1 cellular context compared by ENCODE assay signal in genomic region chr11:61679893-61680621, GRCh38.
TF ChIP-seq lines count a peak whose summit lies in the region.

A gene with protein sequence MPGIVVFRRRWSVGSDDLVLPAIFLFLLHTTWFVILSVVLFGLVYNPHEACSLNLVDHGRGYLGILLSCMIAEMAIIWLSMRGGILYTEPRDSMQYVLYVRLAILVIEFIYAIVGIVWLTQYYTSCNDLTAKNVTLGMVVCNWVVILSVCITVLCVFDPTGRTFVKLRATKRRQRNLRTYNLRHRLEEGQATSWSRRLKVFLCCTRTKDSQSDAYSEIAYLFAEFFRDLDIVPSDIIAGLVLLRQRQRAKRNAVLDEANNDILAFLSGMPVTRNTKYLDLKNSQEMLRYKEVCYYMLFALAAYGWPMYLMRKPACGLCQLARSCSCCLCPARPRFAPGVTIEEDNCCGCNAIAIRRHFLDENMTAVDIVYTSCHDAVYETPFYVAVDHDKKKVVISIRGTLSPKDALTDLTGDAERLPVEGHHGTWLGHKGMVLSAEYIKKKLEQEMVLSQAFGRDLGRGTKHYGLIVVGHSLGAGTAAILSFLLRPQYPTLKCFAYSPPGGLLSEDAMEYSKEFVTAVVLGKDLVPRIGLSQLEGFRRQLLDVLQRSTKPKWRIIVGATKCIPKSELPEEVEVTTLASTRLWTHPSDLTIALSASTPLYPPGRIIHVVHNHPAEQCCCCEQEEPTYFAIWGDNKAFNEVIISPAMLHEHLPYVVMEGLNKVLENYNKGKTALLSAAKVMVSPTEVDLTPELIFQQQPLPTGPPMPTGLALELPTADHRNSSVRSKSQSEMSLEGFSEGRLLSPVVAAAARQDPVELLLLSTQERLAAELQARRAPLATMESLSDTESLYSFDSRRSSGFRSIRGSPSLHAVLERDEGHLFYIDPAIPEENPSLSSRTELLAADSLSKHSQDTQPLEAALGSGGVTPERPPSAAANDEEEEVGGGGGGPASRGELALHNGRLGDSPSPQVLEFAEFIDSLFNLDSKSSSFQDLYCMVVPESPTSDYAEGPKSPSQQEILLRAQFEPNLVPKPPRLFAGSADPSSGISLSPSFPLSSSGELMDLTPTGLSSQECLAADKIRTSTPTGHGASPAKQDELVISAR (plus strand): TSS chr11:61680391. CDS start chr11:61720156, 39,765 bp downstream.

TF ChIP-seq in K562, 482 proteins besides CTCF, POLR2A, EP300 and RAD21 (continued from another document):
- TF ChIP-seq MGA (IDR thresholded peaks at IDR 0.05) (no peak), ZBTB8A (IDR thresholded peaks at IDR 0.05; ENCODE audit: partially characterized antibody) (no peak), FUS (optimal IDR thresholded peaks at IDR 0.05; ENCODE audit: low read depth, low read length) (peak; percentile 10), RB1 (IDR thresholded peaks at IDR 0.05; ENCODE audit: low read depth) (peak; percentile 88; the same call in 1 of the 2 replicates), RBM25 (IDR thresholded peaks at IDR 0.05; ENCODE audit: low read depth, low read length, severe bottlenecking) (peak; percentile 54), NR2C2 (CRISPR knock-in tag; IDR thresholded peaks at IDR 0.05) (0 out of 2 replicates have a peak, but pooled peaks have one; percentile 15), NR2C2 (tag; IDR thresholded peaks at IDR 0.05) (no peak), POU5F1 (IDR thresholded peaks at IDR 0.05; ENCODE audit: borderline replicate concordance, low read depth, low read length, partially characterized antibody) (no peak), RBM22 (IDR thresholded peaks at IDR 0.05; ENCODE audit: low read depth, low read length, poor library complexity, severe bottlenecking) (peak; percentile 96), ETV1 (tag; conservative IDR thresholded peaks at IDR 0.05; ENCODE audit: low read depth) (no peak), E2F5 (CRISPR knock-in tag; IDR thresholded peaks at IDR 0.05) (peak; percentile 66; the same call in 1 of the 2 replicates), HDAC1 (IDR thresholded peaks at IDR 0.05) (peak in 1 of 2 experiments; percentile 22; a peak in 1 of 4 replicates), ZBTB1 (CRISPR knock-in tag; IDR thresholded peaks at IDR 0.05; ENCODE audit: borderline replicate concordance, low read depth) (no peak), RCOR1 (IDR thresholded peaks at IDR 0.05; ENCODE audit: borderline replicate concordance in 1 of 2, low read depth in 2 of 2, low read length in 2 of 2) (0 out of 4 replicates have a peak, but pooled peaks of 1 of the 2 experiments have one; percentile 54), SRSF3 (IDR thresholded peaks at IDR 0.05; ENCODE audit: insufficient read depth, low read length) (no peak), PHTF2 (CRISPR knock-in tag; IDR thresholded peaks at IDR 0.05) (no peak), MXI1 (IDR thresholded peaks at IDR 0.05; ENCODE audit: low read depth, low read length) (peak; percentile 92)
